9 cellular contexts compared by ENCODE assay signal in genomic region chr4:76212301-76212700, GRCh38. TPM values are rescaled to one million over a fixed set of nuclear protein-coding genes. Genes with fewer than 3 reads are reported as not detected.
DNase-seq lines count a peak whose midpoint lies in the region; ATAC-seq and TF ChIP-seq lines count a peak whose summit lies in the region.
"Had no signal": no experiment of that assay in that cellular context is flagged by ENCODE, and none has a peak within 500 bp of the region (broad histone marks: within the 10 kb centered on the region; RNA-seq: fewer than 3 reads in every experiment).

No MANE protein-coding gene starts in this region.

- H3K4me3 Mint-ChIP-seq in activated CD8-positive, alpha-beta memory T cell treated with anti-CD3 and anti-CD28 coated beads, Interleukin-2, amount 10 ng/mL, durations not matched to agents 7 days and 5 days, result peak overlapping the region; percentile 79

- H3K36me3 ChIP-seq in lower lobe of right lung, result no peaks in the 10 kb centered on the region
- H3K36me3 ChIP-seq in thyroid gland, result no peaks in the 10 kb centered on the region

- H3K4me1 Mint-ChIP-seq in activated CD8-positive, alpha-beta memory T cell treated with anti-CD3 and anti-CD28 coated beads, Interleukin-2, amount 10 ng/mL, durations not matched to agents 7 days and 5 days, result peaks cover 35% of the 10 kb centered on the region

- H3K27me3 Mint-ChIP-seq in activated CD8-positive, alpha-beta memory T cell treated with anti-CD3 and anti-CD28 coated beads, Interleukin-2, amount 10 ng/mL, durations not matched to agents 7 days and 5 days, result peaks cover 5% of the 10 kb centered on the region

- intact Hi-C loops in lower lobe of right lung (cut with DNase I), result no loop called here
- intact Hi-C loops in thyroid gland (cut with DNase I), result no loop called here

- no peak for TF ChIP-seq CTCF in astrocyte of the spinal cord (IDR thresholded peaks at IDR 0.05; ENCODE audit: low read depth, low read length)
- TF ChIP-seq CTCF in lower lobe of right lung (IDR thresholded peaks at IDR 0.05), result no peak
- TF ChIP-seq CTCF in thyroid gland (IDR thresholded peaks at IDR 0.05), result no peak

- 11 to 18% methylated on average over 2 of the region's 2 CpGs for WGBS in thyroid gland, 2 donors

- peak overlapping the region; percentile 84 for H3K27ac Mint-ChIP-seq in activated CD8-positive, alpha-beta memory T cell treated with anti-CD3 and anti-CD28 coated beads, Interleukin-2, amount 10 ng/mL, durations not matched to agents 7 days and 5 days

- H3K4me3 ChIP-seq in astrocyte of the spinal cord (ENCODE audit: low read depth, low read length) (peak overlapping the region; percentile 72), lower lobe of right lung (peak overlapping the region; percentile 68), thyroid gland (replicated peaks in 1 of 3) (peak overlapping the region in 2 of 3 donors; percentile 74 to 93)

- peak overlapping the region; percentile 97 for H3K27ac ChIP-seq in lower lobe of right lung
- peak overlapping the region; percentile 89 to 99 (median 97) for H3K27ac ChIP-seq in thyroid gland

- H3K9me3 ChIP-seq in lower lobe of right lung (no peaks in the 10 kb centered on the region), thyroid gland (no peaks in the 10 kb centered on the region)

- H3K9me3 Mint-ChIP-seq in activated CD8-positive, alpha-beta memory T cell treated with anti-CD3 and anti-CD28 coated beads, Interleukin-2, amount 10 ng/mL, durations not matched to agents 7 days and 5 days (ENCODE audit: low read depth), result no peaks in the 10 kb centered on the region

- in situ Hi-C loops in astrocyte of the spinal cord (cut with HindIII; ENCODE audit: low sequenced_read_pairs), result no loop called here

- H3K36me3 Mint-ChIP-seq in activated CD8-positive, alpha-beta memory T cell treated with anti-CD3 and anti-CD28 coated beads, Interleukin-2, amount 10 ng/mL, durations not matched to agents 7 days and 5 days, result peaks cover 2% of the 10 kb centered on the region

- CTCF ChIA-PET in activated CD8-positive, alpha-beta memory T cell treated with anti-CD3 and anti-CD28 coated beads, Interleukin-2, amount 10 ng/mL, durations not matched to agents 7 days and 5 days (lab: Charles Lee), result interaction anchor here (1.2 to 2.2 kb wide), 3 partner anchors 12 to 166 kb away, joined by 3 to 4 read pairs (median 4); no protein-coding TSS in a partner anchor

- H3K4me1 ChIP-seq in lower lobe of right lung, result peaks cover 88% of the 10 kb centered on the region
- H3K4me1 ChIP-seq in thyroid gland, result peaks cover 39 to 67% of the 10 kb centered on the region in 2 donors

- no peak for ATAC-seq in activated CD8-positive, alpha-beta memory T cell treated with anti-CD3 and anti-CD28 coated beads, Interleukin-2, amount 10 ng/mL, durations not matched to agents 7 days and 5 days
- no peak for ATAC-seq in lower lobe of right lung
- no peak for ATAC-seq in HG03354 (IDR thresholded peaks at IDR 0.05; ENCODE audit: poor library complexity, severe bottlenecking, unreplicated experiment)

- H3K27me3 ChIP-seq in lower lobe of right lung (ENCODE audit: low read depth), result no peaks in the 10 kb centered on the region
- no peaks in the 10 kb centered on the region for H3K27me3 ChIP-seq in thyroid gland

- DNase-seq in activated CD8-positive, alpha-beta memory T cell treated with anti-CD3 and anti-CD28 coated beads, Interleukin-2, amount 10 ng/mL, durations not matched to agents 7 days and 5 days, result no peak
- DNase-seq in activated CD8-positive, alpha-beta memory T cell treated with anti-CD3 and anti-CD28 coated beads, Interleukin-2, amount 50 U/mL, for 4 hours, result no peak
- DNase-seq in astrocyte of the spinal cord (ENCODE audit: low read depth, low spot score) (no peak), lower lobe of right lung (no peak), thyroid gland (peak; percentile 35 to 50), SIG-M5 treated with dmso at 0.1 percent for 504 hours (lab: John Stamatoyannopoulos, UW; ENCODE audit: unreplicated experiment) (no peak), occipital lobe (lab: John Stamatoyannopoulos, UW) (no peak)
- DNase-seq: GF-D8 had no signal

- TF ChIP-seq POLR2A in thyroid gland (IDR thresholded peaks at IDR 0.05), result no peak

RNA-seq across cellular contexts. Expression of gene SCARB2, which starts 1.3 kb away (rescaled TPM):
- total RNA-seq in activated CD8-positive, alpha-beta memory T cell treated with anti-CD3 and anti-CD28 coated beads, Interleukin-2, amount 10 ng/mL, durations not matched to agents 7 days and 5 days, result 10 to 100 TPM in 1 of 2 experiments, 1 to 10 TPM in 1; 8.9 to 15.6 TPM
- total RNA-seq in lower lobe of right lung (166 TPM), thyroid gland (100 to 1,000 TPM; 178 to 271 (median 206) TPM), occipital lobe (223 TPM)

RNA-seq across cellular contexts. Expression of gene FAM47E, which starts 39.2 kb away (rescaled TPM):
- total RNA-seq in activated CD8-positive, alpha-beta memory T cell treated with anti-CD3 and anti-CD28 coated beads, Interleukin-2, amount 10 ng/mL, durations not matched to agents 7 days and 5 days, result under 1 TPM in 1 of 2 experiments, not detected in 1; 0.18 TPM
- total RNA-seq in lower lobe of right lung (6.4 TPM), thyroid gland (10 to 100 TPM in 3 of 4 donors, 1 to 10 TPM in 1; 9.7 to 16.9 (median 13.7) TPM), occipital lobe (3.9 TPM)

Comparison
In these comparisons a context has a peak if more than half of its experiments do, and no peak if none do; other contexts are left out.
1. DNase-seq: peak in thyroid gland (2 of 2); none in activated CD8-positive, alpha-beta memory T cell treated with anti-CD3 and anti-CD28 coated beads, Interleukin-2, amount 10 ng/mL, durations not matched to agents 7 days and 5 days (single experiment), activated CD8-positive, alpha-beta memory T cell treated with anti-CD3 and anti-CD28 coated beads, Interleukin-2, amount 50 U/mL, for 4 hours (single experiment), astrocyte of the spinal cord (single experiment), lower lobe of right lung (single experiment), SIG-M5 treated with dmso at 0.1 percent for 504 hours (single experiment) and occipital lobe (single experiment).
2. RNA of gene SCARB2, which starts 1.3 kb away (total RNA-seq): 223 TPM in occipital lobe (single experiment), 178 to 271 TPM in thyroid gland and 166 TPM in lower lobe of right lung (single experiment); 8.9 to 15.6 TPM in activated CD8-positive, alpha-beta memory T cell treated with anti-CD3 and anti-CD28 coated beads, Interleukin-2, amount 10 ng/mL, durations not matched to agents 7 days and 5 days; every median in the first group is over 10 times any median in the second.
3. Peak in every context shown above with its lines, with median percentiles within 50 percentile points of each other: H3K4me3 ChIP-seq.